Comparison of ENCODE assay signal across 35 cellular contexts in the genomic region with DNA sequence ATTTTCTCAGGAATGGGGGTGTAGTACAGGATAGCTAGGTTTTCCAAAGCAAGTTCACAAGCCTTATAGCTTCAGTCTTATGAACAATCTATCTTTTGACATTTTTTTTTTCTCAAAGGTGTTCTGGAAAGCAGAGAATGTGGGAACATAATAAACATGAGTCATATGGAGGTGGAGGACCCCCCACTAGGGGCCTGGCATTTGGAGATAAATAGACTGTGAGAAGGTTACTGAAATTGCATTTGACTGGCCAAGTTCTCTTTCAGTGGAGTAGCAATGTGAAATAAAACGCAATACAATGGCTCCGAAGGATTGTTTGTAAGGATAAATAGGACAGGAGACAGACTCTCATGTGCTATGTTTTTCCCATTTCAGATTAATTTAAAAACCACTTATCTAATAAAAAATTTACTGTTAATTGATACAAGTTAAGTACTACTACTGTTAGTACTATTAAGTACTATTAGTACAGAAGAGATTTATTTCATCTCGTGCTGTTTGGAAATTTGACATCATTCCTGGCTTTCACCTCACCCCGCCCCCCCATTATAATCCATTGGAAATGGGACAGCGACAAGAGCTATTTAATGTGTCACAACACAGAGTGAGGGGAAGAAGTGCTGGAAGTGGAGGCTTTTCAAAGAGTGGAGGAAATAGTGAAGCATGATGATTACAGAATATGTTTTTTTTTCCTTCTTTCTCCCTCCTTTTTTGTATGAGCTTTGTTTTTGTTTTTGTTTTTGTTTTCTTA.
DNase-seq lines count a peak whose midpoint lies in the region; ATAC-seq and TF ChIP-seq lines count a peak whose summit lies in the region.
"Had no signal": no experiment of that assay in that cellular context is flagged by ENCODE, and none has a peak within 500 bp of the region (broad histone marks: within the 10 kb centered on the region; RNA-seq: fewer than 3 reads in every experiment).

No MANE protein-coding gene starts in this region.

- H3K4me3 ChIP-seq in HUES64 (ENCODE audit: low read length) (no peak overlapping the region), mesendoderm (ENCODE audit: low read length) (no peak overlapping the region)
- H3K4me3 ChIP-seq: adrenal gland, cardiac muscle cell, gastroesophageal sphincter, left lung, Peyer's patch, skin epidermis, thyroid gland had no signal

- no peak overlapping the region for H2BK120ac ChIP-seq in mesendoderm (ENCODE audit: low read depth, low read length)

- H2BK5ac ChIP-seq in mesendoderm (ENCODE audit: low read length), result no peak overlapping the region

- no peak overlapping the region for H2AK5ac ChIP-seq in mesendoderm (ENCODE audit: low read length)

- H4K8ac ChIP-seq in mesendoderm (ENCODE audit: low read depth, low read length), result no peak overlapping the region

- H3K4ac ChIP-seq in mesendoderm (ENCODE audit: low read depth, low read length), result no peak overlapping the region

- peaks cover 0 to 10% (median 3%) of the 10 kb centered on the region in 5 experiments for H3K9me3 Mint-ChIP-seq in brain
- peaks cover 3% of the 10 kb centered on the region for H3K9me3 Mint-ChIP-seq in activated T-helper 17 cell treated with anti-CD3 and anti-CD28 coated beads, Interleukin-2, amount 50 U/mL, for 72 hours
- H3K9me3 Mint-ChIP-seq in activated naive CD8-positive, alpha-beta T cell treated with anti-CD3 and anti-CD28 coated beads for 36 hours, result peaks cover 1% of the 10 kb centered on the region
- H3K9me3 Mint-ChIP-seq: activated CD4-positive, alpha-beta T cell treated with anti-CD3 and anti-CD28 coated beads, Interleukin-2, amount 10 ng/mL, durations not matched to agents 7 days and 5 days; CD8-positive, alpha-beta memory T cell; dendritic cell treated with granulocyte-macrophage colony-stimulating factor and Interleukin-4, amounts not matched to agents 40 ng/mL and 50 ng/mL, for 4 days; stimulated activated naive CD8-positive, alpha-beta T cell treated with anti-CD3 and anti-CD28 coated beads, Interleukin-15, amount 100 ng/mL, for 72 hours had no signal

- H3K9me3 ChIP-seq in HUES64 (ENCODE audit: insufficient read depth, low read depth, low read length), result no peaks in the 10 kb centered on the region
- H3K9me3 ChIP-seq: adrenal gland, BE2C, gastroesophageal sphincter, left lung, Peyer's patch, thyroid gland had no signal

- H2BK15ac ChIP-seq in mesendoderm (replicated peaks; ENCODE audit: low read depth), result no peak overlapping the region

- H3K79me1 ChIP-seq in mesendoderm (ENCODE audit: low read length), result no peaks in the 10 kb centered on the region

- DNase-seq in Daoy (ENCODE audit: low read depth) (peak; percentile 59), mesendoderm (peak; percentile 47), NCI-H1436 treated with DMSO at 0.1 percent for 48 hours (lab: John Stamatoyannopoulos, UW) (no peak), AG20443 (ENCODE audit: low spot score) (no peak)
- DNase-seq in activated naive CD8-positive, alpha-beta T cell treated with anti-CD3 and anti-CD28 coated beads for 36 hours, result no peak
- DNase-seq: activated CD4-positive, alpha-beta T cell treated with anti-CD3 and anti-CD28 coated beads, Interleukin-2, amount 10 ng/mL, durations not matched to agents 7 days and 5 days; activated naive CD4-positive, alpha-beta T cell treated with Interleukin-2 at 50 U/mL for 16 hours; activated T-cell treated with anti-CD3 and anti-CD28 coated beads, Interleukin-2, amount 50 U/mL, for 48 hours; adrenal gland; BE2C; CD8-positive, alpha-beta memory T cell; GDM1; hippocampal formation; KG1; left lung; MM.1S; NCI-H2171; NCI-H526; nucleus accumbens; Peyer's patch; SIG-M5; stimulated activated CD4-positive, alpha-beta T cell treated with anti-CD3 and anti-CD28 coated beads, Interleukin-1b, Interleukin-23, amount 100 ng/mL, for 48 hours; stimulated activated CD8-positive, alpha-beta memory T cell treated with anti-CD3 and anti-CD28 coated beads, Interleukin-4, amount 100 ng/mL, for 48 hours; stimulated activated naive CD8-positive, alpha-beta T cell treated with anti-CD3 and anti-CD28 coated beads, Interleukin-15, amount 100 ng/mL, for 72 hours; SW 1271; T1000; thyroid gland; WERI-Rb-1 had no signal

- WGBS in HUES64, result 20% methylated on average over 3 of the region's 5 CpGs
- WGBS in mesendoderm (ENCODE audit: extremely low coverage, insufficient coverage, low lambda C conversion rate), result no CpG with 5 or more reads among the region's 5 CpGs

- peak overlapping the region in 2 of 5 experiments; percentile 31 to 49 for H3K4me3 Mint-ChIP-seq in brain
- no peak overlapping the region for H3K4me3 Mint-ChIP-seq in activated T-helper 17 cell treated with anti-CD3 and anti-CD28 coated beads, Interleukin-2, amount 50 U/mL, for 72 hours
- no peak overlapping the region for H3K4me3 Mint-ChIP-seq in activated naive CD8-positive, alpha-beta T cell treated with anti-CD3 and anti-CD28 coated beads for 36 hours
- H3K4me3 Mint-ChIP-seq: activated CD4-positive, alpha-beta T cell treated with anti-CD3 and anti-CD28 coated beads, Interleukin-2, amount 10 ng/mL, durations not matched to agents 7 days and 5 days; CD8-positive, alpha-beta memory T cell; dendritic cell treated with granulocyte-macrophage colony-stimulating factor and Interleukin-4, amounts not matched to agents 40 ng/mL and 50 ng/mL, for 4 days; stimulated activated naive CD8-positive, alpha-beta T cell treated with anti-CD3 and anti-CD28 coated beads, Interleukin-15, amount 100 ng/mL, for 72 hours had no signal

- no peak for TF ChIP-seq CTCF in brain (conservative IDR thresholded peaks at IDR 0.05)

- H3K79me2 ChIP-seq in mesendoderm (ENCODE audit: control insufficient read depth, insufficient read depth, low read length), result no peaks in the 10 kb centered on the region

- H3K27me3 ChIP-seq in HUES64 (ENCODE audit: insufficient read depth, low read length) (no peaks in the 10 kb centered on the region), mesendoderm (ENCODE audit: insufficient read depth, low read length, poor library complexity) (no peaks in the 10 kb centered on the region)
- H3K27me3 ChIP-seq: adrenal gland, BE2C, cardiac muscle cell, gastroesophageal sphincter, left lung, Peyer's patch, thyroid gland had no signal

- H3K27ac Mint-ChIP-seq in brain, result peak overlapping the region; percentile 33 to 91 (median 73)
- no peak overlapping the region for H3K27ac Mint-ChIP-seq in activated T-helper 17 cell treated with anti-CD3 and anti-CD28 coated beads, Interleukin-2, amount 50 U/mL, for 72 hours
- no peak overlapping the region for H3K27ac Mint-ChIP-seq in activated naive CD8-positive, alpha-beta T cell treated with anti-CD3 and anti-CD28 coated beads for 36 hours
- H3K27ac Mint-ChIP-seq: activated CD4-positive, alpha-beta T cell treated with anti-CD3 and anti-CD28 coated beads, Interleukin-2, amount 10 ng/mL, durations not matched to agents 7 days and 5 days; CD8-positive, alpha-beta memory T cell; dendritic cell treated with granulocyte-macrophage colony-stimulating factor and Interleukin-4, amounts not matched to agents 40 ng/mL and 50 ng/mL, for 4 days; stimulated activated naive CD8-positive, alpha-beta T cell treated with anti-CD3 and anti-CD28 coated beads, Interleukin-15, amount 100 ng/mL, for 72 hours had no signal

- no peak overlapping the region for H3K56ac ChIP-seq in mesendoderm (ENCODE audit: low read length)

- no peaks in the 10 kb centered on the region for H3K36me3 Mint-ChIP-seq in brain
- H3K36me3 Mint-ChIP-seq in activated T-helper 17 cell treated with anti-CD3 and anti-CD28 coated beads, Interleukin-2, amount 50 U/mL, for 72 hours (ENCODE audit: low read depth), result no peaks in the 10 kb centered on the region
- H3K36me3 Mint-ChIP-seq in activated naive CD8-positive, alpha-beta T cell treated with anti-CD3 and anti-CD28 coated beads for 36 hours, result no peaks in the 10 kb centered on the region
- H3K36me3 Mint-ChIP-seq: CD8-positive, alpha-beta memory T cell had no signal

- H3K27ac ChIP-seq in HUES64 (ENCODE audit: low read depth, low read length), result peak overlapping the region; percentile 80; the same call in 1 of the 2 replicates
- no peak overlapping the region for H3K27ac ChIP-seq in mesendoderm (ENCODE audit: low read depth, low read length)
- H3K27ac ChIP-seq: adrenal gland, cardiac muscle cell, gastroesophageal sphincter, left lung, Peyer's patch, thyroid gland, WERI-Rb-1 had no signal

- H3K23ac ChIP-seq in mesendoderm (ENCODE audit: low read length), result no peak overlapping the region

- H3K36me3 ChIP-seq in HUES64 (ENCODE audit: insufficient read depth, low read length) (no peaks in the 10 kb centered on the region), mesendoderm (ENCODE audit: control insufficient read depth, insufficient read depth, low read length) (no peaks in the 10 kb centered on the region)
- H3K36me3 ChIP-seq: adrenal gland, BE2C, cardiac muscle cell, gastroesophageal sphincter, left lung, Peyer's patch, thyroid gland, WERI-Rb-1 had no signal

- no peak overlapping the region for H3K4me2 ChIP-seq in mesendoderm (ENCODE audit: low read length)

- no peak overlapping the region for H3K9ac ChIP-seq in HUES64 (ENCODE audit: low read depth, low read length)
- no peak overlapping the region for H3K9ac ChIP-seq in mesendoderm (ENCODE audit: low read length)

- H3K27me3 Mint-ChIP-seq in brain, result no peaks in the 10 kb centered on the region
- no peaks in the 10 kb centered on the region for H3K27me3 Mint-ChIP-seq in activated T-helper 17 cell treated with anti-CD3 and anti-CD28 coated beads, Interleukin-2, amount 50 U/mL, for 72 hours
- H3K27me3 Mint-ChIP-seq in activated naive CD8-positive, alpha-beta T cell treated with anti-CD3 and anti-CD28 coated beads for 36 hours, result no peaks in the 10 kb centered on the region
- H3K27me3 Mint-ChIP-seq: activated CD4-positive, alpha-beta T cell treated with anti-CD3 and anti-CD28 coated beads, Interleukin-2, amount 10 ng/mL, durations not matched to agents 7 days and 5 days; dendritic cell treated with granulocyte-macrophage colony-stimulating factor and Interleukin-4, amounts not matched to agents 40 ng/mL and 50 ng/mL, for 4 days; stimulated activated naive CD8-positive, alpha-beta T cell treated with anti-CD3 and anti-CD28 coated beads, Interleukin-15, amount 100 ng/mL, for 72 hours had no signal

- H3K18ac ChIP-seq in mesendoderm (ENCODE audit: low read length), result no peak overlapping the region

- no peak for ATAC-seq in activated T-helper 17 cell treated with anti-CD3 and anti-CD28 coated beads, Interleukin-2, amount 50 U/mL, for 72 hours (replicated peaks)
- ATAC-seq: gastroesophageal sphincter; left lung; stimulated activated naive CD8-positive, alpha-beta T cell treated with anti-CD3 and anti-CD28 coated beads, Interleukin-15, amount 100 ng/mL, for 72 hours had no signal

- H4K5ac ChIP-seq in mesendoderm (ENCODE audit: low read length), result no peak overlapping the region

- peaks cover 40% of the 10 kb centered on the region for H3K4me1 ChIP-seq in HUES64 (ENCODE audit: insufficient read depth, low read length)
- peaks cover 5% of the 10 kb centered on the region for H3K4me1 ChIP-seq in mesendoderm (ENCODE audit: control insufficient read depth, low read depth, low read length)
- H3K4me1 ChIP-seq: adrenal gland, BE2C, left lung, Peyer's patch, thyroid gland had no signal

- peaks cover 43% of the 10 kb centered on the region for H3K4me1 Mint-ChIP-seq in brain
- H3K4me1 Mint-ChIP-seq in activated T-helper 17 cell treated with anti-CD3 and anti-CD28 coated beads, Interleukin-2, amount 50 U/mL, for 72 hours, result no peaks in the 10 kb centered on the region
- H3K4me1 Mint-ChIP-seq in activated naive CD8-positive, alpha-beta T cell treated with anti-CD3 and anti-CD28 coated beads for 36 hours, result no peaks in the 10 kb centered on the region
- H3K4me1 Mint-ChIP-seq: activated CD4-positive, alpha-beta T cell treated with anti-CD3 and anti-CD28 coated beads, Interleukin-2, amount 10 ng/mL, durations not matched to agents 7 days and 5 days; CD8-positive, alpha-beta memory T cell; stimulated activated naive CD8-positive, alpha-beta T cell treated with anti-CD3 and anti-CD28 coated beads, Interleukin-15, amount 100 ng/mL, for 72 hours had no signal

Comparison
In these comparisons a context has a peak if more than half of its experiments do, and no peak if none do; other contexts are left out.
1. DNase-seq: peak in Daoy (single experiment) and mesendoderm (single experiment); none in NCI-H1436 treated with DMSO at 0.1 percent for 48 hours (single experiment), activated naive CD8-positive, alpha-beta T cell treated with anti-CD3 and anti-CD28 coated beads for 36 hours (single experiment) and AG20443 (single experiment).
2. H3K27ac Mint-ChIP-seq: peak in brain (5 of 5); none in activated T-helper 17 cell treated with anti-CD3 and anti-CD28 coated beads, Interleukin-2, amount 50 U/mL, for 72 hours (single experiment) and activated naive CD8-positive, alpha-beta T cell treated with anti-CD3 and anti-CD28 coated beads for 36 hours (single experiment).